8 cellular contexts compared by ENCODE assay signal in genomic region chr1:36088577-36089392, GRCh38. TPM values are rescaled to one million over a fixed set of nuclear protein-coding genes. Genes with fewer than 3 reads are reported as not detected.
A peak's percentile ranks its signal among the peaks of the same experiment; 100 is the strongest.
DNase-seq lines count a peak whose midpoint lies in the region; ATAC-seq and TF ChIP-seq lines count a peak whose summit lies in the region.

Gene ADPRS (plus strand): TSS chr1:36088892. CDS start chr1:36088905, 13 bp downstream.

- H3K27ac ChIP-seq in upper lobe of right lung = peak within 1 kb of the TSS; percentile 94

- H3K9me3 ChIP-seq in upper lobe of right lung = no peaks in the 10 kb centered on the region

- no peaks in the 10 kb centered on the region for H3K9me3 Mint-ChIP-seq in progenitor cell of endocrine pancreas (ENCODE audit: low read depth)

- H3K36me3 ChIP-seq in upper lobe of right lung = peaks cover 28% of the 10 kb centered on the region

- peak within 1 kb of the TSS; percentile 89 for H3K4me3 Mint-ChIP-seq in progenitor cell of endocrine pancreas (ENCODE audit: low read depth)

- intact Hi-C loops in T-helper 1 cell treated with Interleukin-12 subunit alpha and Interleukin-12 subunit beta and Interleukin-4 antibody, amounts not matched to agents 30 ng/mL and 1 ng/mL, for 36 hours (cut with micrococcal nuclease) = loop anchor here (1.0 to 5.0 kb wide), 9 partner anchors 11 to 1231 kb away; partner anchors contain the start of genes AGO1, LSM10, SMIM12 and THRAP3
- intact Hi-C loops in left cardiac atrium (cut with DNase I) = no loop called here
- intact Hi-C loops in upper lobe of right lung (cut with DNase I) = no loop called here

- peaks cover 1% of the 10 kb centered on the region for H3K36me3 Mint-ChIP-seq in progenitor cell of endocrine pancreas (ENCODE audit: insufficient read depth)

- ATAC-seq in HG02870 (IDR thresholded peaks at IDR 0.05; ENCODE audit: unreplicated experiment) = peak; percentile 75
- ATAC-seq in left cardiac atrium = peak; percentile 92 to 95
- ATAC-seq in upper lobe of right lung = peak; percentile 96

- peaks cover 2% of the 10 kb centered on the region for H3K27me3 ChIP-seq in upper lobe of right lung

- peak within 1 kb of the TSS; percentile 93 for H3K27ac Mint-ChIP-seq in progenitor cell of endocrine pancreas

- peak within 1 kb of the TSS; percentile 100 for H3K4me3 ChIP-seq in upper lobe of right lung

- TF ChIP-seq POLR2A in GM15510 (IDR thresholded peaks at IDR 0.05; ENCODE audit: borderline replicate concordance, extremely low read depth, insufficient read length) = peak; percentile 96

- TF ChIP-seq CTCF in progenitor cell of endocrine pancreas (IDR thresholded peaks at IDR 0.05; ENCODE audit: unreplicated experiment) (peak; percentile 100), upper lobe of right lung (IDR thresholded peaks at IDR 0.05) (peak; percentile 97)

- H3K27me3 Mint-ChIP-seq in progenitor cell of endocrine pancreas = no peaks in the 10 kb centered on the region

- peaks cover 25% of the 10 kb centered on the region for H3K4me1 ChIP-seq in upper lobe of right lung

- DNase-seq in NCI-H146 (lab: John Stamatoyannopoulos, UW) = peak; percentile 74
- peak; percentile 87 for DNase-seq in amniotic epithelial cell (ENCODE audit: low read depth)
- peak; percentile 92 for DNase-seq in left cardiac atrium
- peak; percentile 79 for DNase-seq in progenitor cell of endocrine pancreas (ENCODE audit: low spot score, unreplicated experiment)
- DNase-seq in upper lobe of right lung = peak; percentile 95

- peaks cover 16% of the 10 kb centered on the region for H3K4me1 Mint-ChIP-seq in progenitor cell of endocrine pancreas (ENCODE audit: low read depth)

RNA-seq across cellular contexts. Expression of gene ADPRS, which starts in this region (rescaled TPM):
- 24.9 and 27.6 TPM in 2 replicates for total RNA-seq in T-helper 1 cell treated with Interleukin-12 subunit alpha and Interleukin-12 subunit beta and Interleukin-4 antibody, amounts not matched to agents 30 ng/mL and 1 ng/mL, for 36 hours
- 10 to 100 TPM; 15.4 to 17.6 TPM for total RNA-seq in left cardiac atrium
- 28.4 and 30.0 TPM in 2 replicates for total RNA-seq in progenitor cell of endocrine pancreas
- total RNA-seq in upper lobe of right lung = 26.9 TPM

Comparison
In these comparisons a context has a peak if more than half of its experiments do, and no peak if none do; other contexts are left out.
1. Peak in every context shown above with its lines: DNase-seq, ATAC-seq, H3K4me3 ChIP-seq and H3K27ac ChIP-seq.